ENCODE assay signal across 8 cellular contexts in genomic region chr12:27277846-27278260, GRCh38. TPM values are rescaled to one million over a fixed set of nuclear protein-coding genes. Genes with fewer than 3 reads are reported as not detected.
DNase-seq lines count a peak whose midpoint lies in the region; ATAC-seq and TF ChIP-seq lines count a peak whose summit lies in the region.

No MANE protein-coding gene starts in this region.

- H3K4me3 Mint-ChIP-seq in endothelial cell (ENCODE audit: unreplicated experiment): no peak overlapping the region

- H3K27ac ChIP-seq in liver (ENCODE audit: low read depth in 1 of 2, low read length in 2 of 2): peak overlapping the region in 1 of 2 donors; percentile 48

- no peak overlapping the region for H3K4me3 ChIP-seq in liver (ENCODE audit: low read depth in 1 of 3, low read length in 3 of 3)

- WGBS in liver: 22% methylated on average over 1 of the region's 1 CpG

- TF ChIP-seq RAD21 in liver (IDR thresholded peaks at IDR 0.05): peak in 1 of 2 donors; percentile 13

- H3K27ac Mint-ChIP-seq in endothelial cell (ENCODE audit: unreplicated experiment): no peak overlapping the region

- TF ChIP-seq CTCF in liver (IDR thresholded peaks at IDR 0.05; ENCODE audit: low read depth, low read length, missing input control): no peak
- no peak for TF ChIP-seq CTCF in endothelial cell (IDR thresholded peaks at IDR 0.05; ENCODE audit: unreplicated experiment)

- H3K4me1 ChIP-seq in liver (ENCODE audit: control insufficient read depth in 4 of 4, insufficient read depth in 4 of 4, low read length in 3 of 4): peaks cover 6 to 18% (median 8%) of the 10 kb centered on the region in 4 donors

- no peaks in the 10 kb centered on the region for H3K27me3 Mint-ChIP-seq in endothelial cell (ENCODE audit: unreplicated experiment)

- no peak overlapping the region for H3K9ac ChIP-seq in liver (ENCODE audit: low read depth in 1 of 2, low read length in 2 of 2)

- no peaks in the 10 kb centered on the region for H3K36me3 Mint-ChIP-seq in endothelial cell (ENCODE audit: low read depth, unreplicated experiment)

- H3K9me3 ChIP-seq in liver (ENCODE audit: control insufficient read depth in 4 of 4, low read length in 3 of 4): no peaks in the 10 kb centered on the region

- H3K4me1 Mint-ChIP-seq in endothelial cell (ENCODE audit: unreplicated experiment): peaks cover 16% of the 10 kb centered on the region

- ATAC-seq in GM19397 (IDR thresholded peaks at IDR 0.05; ENCODE audit: unreplicated experiment) (peak; percentile 73), HG03378 (IDR thresholded peaks at IDR 0.05; ENCODE audit: unreplicated experiment) (peak; percentile 89), HG03175 (IDR thresholded peaks at IDR 0.05; ENCODE audit: unreplicated experiment) (no peak)

- H3K27me3 ChIP-seq in liver (ENCODE audit: control insufficient read depth in 4 of 4, insufficient read depth in 4 of 4, low read length in 3 of 4): no peaks in the 10 kb centered on the region

- DNase-seq in ELR (ENCODE audit: low read depth) (peak; percentile 48), amniotic epithelial cell (ENCODE audit: low read depth) (peak; percentile 70), NCI-H187 (lab: John Stamatoyannopoulos, UW) (no peak), endothelial cell (ENCODE audit: low spot score) (no peak)

- H3K36me3 ChIP-seq in liver (ENCODE audit: control insufficient read depth in 4 of 4, insufficient read depth in 3 of 4, low read depth in 1 of 4, low read length in 3 of 4): peaks cover 0 to 2% (median 0%) of the 10 kb centered on the region in 4 donors

- H3K9me3 Mint-ChIP-seq in endothelial cell (ENCODE audit: unreplicated experiment): no peaks in the 10 kb centered on the region

TF ChIP-seq in liver, 16 proteins besides CTCF, POLR2A, EP300 and RAD21:
- peak; percentile 26 to 40 for TF ChIP-seq RXRA (IDR thresholded peaks at IDR 0.05)
- TF ChIP-seq NR2F2 (IDR thresholded peaks at IDR 0.05): no peak
- no peak for TF ChIP-seq FOXA2 (IDR thresholded peaks at IDR 0.05)
- TF ChIP-seq EGR1 (IDR thresholded peaks at IDR 0.05; ENCODE audit: low read depth in 2 of 2): peak in 1 of 2 donors; percentile 47
- TF ChIP-seq YY1 (IDR thresholded peaks at IDR 0.05): peak; percentile 16
- TF ChIP-seq GABPA (IDR thresholded peaks at IDR 0.05 in 1 of 2, conservative IDR thresholded peaks at IDR 0.05 in 1 of 2): peak in 1 of 2 donors; percentile 23
- peak; percentile 81 for TF ChIP-seq SP1 (IDR thresholded peaks at IDR 0.05)
- no peak for TF ChIP-seq HNF4G (IDR thresholded peaks at IDR 0.05)
- no peak for TF ChIP-seq FOXA1 (IDR thresholded peaks at IDR 0.05)
- TF ChIP-seq ZBTB33 (IDR thresholded peaks at IDR 0.05): no peak
- TF ChIP-seq JUND (IDR thresholded peaks at IDR 0.05): peak in 1 of 2 donors; percentile 38
- peak; percentile 60 to 66 for TF ChIP-seq HNF4A (conservative IDR thresholded peaks at IDR 0.05)
- no peak for TF ChIP-seq TAF1 (conservative IDR thresholded peaks at IDR 0.05)
- TF ChIP-seq REST (IDR thresholded peaks at IDR 0.05): no peak
- TF ChIP-seq, protein P1, sequence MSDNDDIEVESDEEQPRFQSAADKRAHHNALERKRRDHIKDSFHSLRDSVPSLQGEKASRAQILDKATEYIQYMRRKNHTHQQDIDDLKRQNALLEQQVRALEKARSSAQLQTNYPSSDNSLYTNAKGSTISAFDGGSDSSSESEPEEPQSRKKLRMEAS (IDR thresholded peaks at IDR 0.05): no peak
- no peak for TF ChIP-seq ATF3 (IDR thresholded peaks at IDR 0.05)

RNA-seq across cellular contexts. Expression of gene STK38L, which starts 33.8 kb away (rescaled TPM):
- total RNA-seq in liver: 1 to 10 TPM; 6.7 to 8.6 TPM
- 1 to 10 TPM; 2.8 to 6.5 TPM for polyA plus RNA-seq in liver
- total RNA-seq in endothelial cell (ENCODE audit: unreplicated experiment): 30.8 TPM

RNA-seq across cellular contexts. Expression of gene BMAL2, which starts 54.8 kb away (rescaled TPM):
- total RNA-seq in liver (1 to 10 TPM; 1.7 to 4.4 TPM), endothelial cell (ENCODE audit: unreplicated experiment) (7.9 TPM)
- polyA plus RNA-seq in liver: 1 to 10 TPM; 1.4 to 1.8 TPM

Comparison
In these comparisons a context has a peak if more than half of its experiments do, and no peak if none do; other contexts are left out.
1. DNase-seq: peak in ELR (single experiment) and amniotic epithelial cell (single experiment); none in NCI-H187 (0 of 2) and endothelial cell (single experiment).